In the genomic region with DNA sequence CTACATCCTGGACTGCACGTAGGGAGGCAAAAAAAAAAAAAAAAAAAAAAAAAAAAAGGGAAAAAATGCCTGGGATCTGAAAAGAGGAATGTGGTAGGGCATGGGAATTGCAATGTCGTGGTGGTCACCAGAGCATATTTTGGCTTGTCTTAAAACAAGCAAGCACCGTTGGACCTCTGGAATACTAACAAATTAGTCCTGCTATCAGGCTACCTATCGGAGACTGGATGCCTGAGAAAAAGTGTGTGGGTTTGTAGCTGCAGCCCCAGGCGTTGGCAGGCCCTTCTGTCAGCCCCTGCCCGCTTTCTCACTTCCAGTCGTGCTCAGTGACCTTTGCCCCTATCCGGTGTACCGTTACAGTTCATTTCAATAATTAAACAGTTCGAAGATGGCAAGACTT, we compare ENCODE assay signal across 2 cellular contexts.
TF ChIP-seq lines count a peak whose summit lies in the region.

No MANE protein-coding gene starts in this region.

TF ChIP-seq in A549, 52 proteins besides CTCF, POLR2A, EP300 and RAD21:
- no peak for TF ChIP-seq ZFP36 (IDR thresholded peaks at IDR 0.05; ENCODE audit: borderline replicate concordance, partially characterized antibody)
- no peak for TF ChIP-seq RFX5 (IDR thresholded peaks at IDR 0.05)
- no peak for TF ChIP-seq EHF (CRISPR knock-in tag; IDR thresholded peaks at IDR 0.05)
- TF ChIP-seq, protein P1, sequence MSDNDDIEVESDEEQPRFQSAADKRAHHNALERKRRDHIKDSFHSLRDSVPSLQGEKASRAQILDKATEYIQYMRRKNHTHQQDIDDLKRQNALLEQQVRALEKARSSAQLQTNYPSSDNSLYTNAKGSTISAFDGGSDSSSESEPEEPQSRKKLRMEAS (IDR thresholded peaks at IDR 0.05) = no peak
- no peak for TF ChIP-seq HOXA7 (CRISPR knock-in tag; IDR thresholded peaks at IDR 0.05)
- TF ChIP-seq CBX8 (IDR thresholded peaks at IDR 0.05) = no peak
- TF ChIP-seq MAZ (IDR thresholded peaks at IDR 0.05; ENCODE audit: borderline replicate concordance, low read depth, low read length) = no peak
- TF ChIP-seq, protein P2, sequence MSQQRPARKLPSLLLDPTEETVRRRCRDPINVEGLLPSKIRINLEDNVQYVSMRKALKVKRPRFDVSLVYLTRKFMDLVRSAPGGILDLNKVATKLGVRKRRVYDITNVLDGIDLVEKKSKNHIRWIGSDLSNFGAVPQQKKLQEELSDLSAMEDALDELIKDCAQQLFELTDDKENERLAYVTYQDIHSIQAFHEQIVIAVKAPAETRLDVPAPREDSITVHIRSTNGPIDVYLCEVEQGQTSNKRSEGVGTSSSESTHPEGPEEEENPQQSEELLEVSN (IDR thresholded peaks at IDR 0.05; ENCODE audit: borderline replicate concordance, low read depth) = no peak
- TF ChIP-seq ZC3H11A (IDR thresholded peaks at IDR 0.05) = no peak
- TF ChIP-seq ZNF302 (CRISPR knock-in tag; IDR thresholded peaks at IDR 0.05) = no peak
- TF ChIP-seq MYC (IDR thresholded peaks at IDR 0.05; ENCODE audit: borderline replicate concordance, low read length) = no peak
- no peak for TF ChIP-seq NFE2L2 (conservative IDR thresholded peaks at IDR 0.05; ENCODE audit: low read length)
- TF ChIP-seq, protein P3, sequence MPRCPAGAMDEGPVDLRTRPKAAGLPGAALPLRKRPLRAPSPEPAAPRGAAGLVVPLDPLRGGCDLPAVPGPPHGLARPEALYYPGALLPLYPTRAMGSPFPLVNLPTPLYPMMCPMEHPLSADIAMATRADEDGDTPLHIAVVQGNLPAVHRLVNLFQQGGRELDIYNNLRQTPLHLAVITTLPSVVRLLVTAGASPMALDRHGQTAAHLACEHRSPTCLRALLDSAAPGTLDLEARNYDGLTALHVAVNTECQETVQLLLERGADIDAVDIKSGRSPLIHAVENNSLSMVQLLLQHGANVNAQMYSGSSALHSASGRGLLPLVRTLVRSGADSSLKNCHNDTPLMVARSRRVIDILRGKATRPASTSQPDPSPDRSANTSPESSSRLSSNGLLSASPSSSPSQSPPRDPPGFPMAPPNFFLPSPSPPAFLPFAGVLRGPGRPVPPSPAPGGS (IDR thresholded peaks at IDR 0.05) = no peak
- TF ChIP-seq RNF2 (IDR thresholded peaks at IDR 0.05; ENCODE audit: borderline replicate concordance, low read depth) = no peak
- TF ChIP-seq KDM5A (IDR thresholded peaks at IDR 0.05) = no peak
- no peak for TF ChIP-seq SREBF2 (IDR thresholded peaks at IDR 0.05)
- no peak for TF ChIP-seq CHD2 (IDR thresholded peaks at IDR 0.05; ENCODE audit: low read length, partially characterized antibody)

TF ChIP-seq in IMR-90, 13 proteins besides CTCF, POLR2A, EP300 and RAD21:
- no peak for TF ChIP-seq CEBPB (IDR thresholded peaks at IDR 0.05; ENCODE audit: low read depth, low read length)
TF ChIP-seq in IMR-90: peak in this region for 0.
